Comparison of ENCODE assay signal across 12 cellular contexts in genomic region chr4:151202851-151203455, GRCh38.
DNase-seq lines count a peak whose midpoint lies in the region; ATAC-seq and TF ChIP-seq lines count a peak whose summit lies in the region.
"Had no signal": no experiment of that assay in that cellular context is flagged by ENCODE, and none has a peak within 500 bp of the region (broad histone marks: within the 10 kb centered on the region; RNA-seq: fewer than 3 reads in every experiment).

No MANE protein-coding gene starts in this region.

- H3K9ac ChIP-seq in H9 (ENCODE audit: extremely low read depth, insufficient read length, low read length) (no peak overlapping the region), duodenal mucosa (ENCODE audit: low read depth in 1 of 2, low read length in 2 of 2) (no peak overlapping the region), PC-3 (ENCODE audit: low read length) (no peak overlapping the region)
- H3K9ac ChIP-seq: BLaER1 had no signal

- H3K23ac ChIP-seq in H9 (ENCODE audit: insufficient read length, low read depth, low read length) = no peak overlapping the region

- H3K27me3 ChIP-seq in H9 (ENCODE audit: insufficient read depth, low read length) = no peaks in the 10 kb centered on the region
- no peaks in the 10 kb centered on the region for H3K27me3 ChIP-seq in duodenal mucosa (ENCODE audit: control insufficient read depth in 1 of 2, insufficient read depth in 2 of 2, low read length in 2 of 2)
- H3K27me3 ChIP-seq in gastrocnemius medialis = no peaks in the 10 kb centered on the region
- H3K27me3 ChIP-seq in PC-3 (ENCODE audit: low read length) = no peaks in the 10 kb centered on the region
- H3K27me3 ChIP-seq: BLaER1 had no signal

- intact Hi-C loops in gastrocnemius medialis (cut with DNase I; ENCODE audit: low total_unique reads) = no loop called here
- intact Hi-C loops in PC-3 (cut with micrococcal nuclease) = no loop called here

- in situ Hi-C loops in gastrocnemius medialis (cut with MboI; ENCODE audit: low sequenced_read_pairs in 4 of 4) = no loop called here

- H2BK5ac ChIP-seq in H9 (ENCODE audit: insufficient read length, low read length) = no peak overlapping the region

- H2AFZ ChIP-seq in H9 (ENCODE audit: low read length) (no peak overlapping the region), PC-3 (ENCODE audit: low read length) (no peak overlapping the region)

- H3K27ac Mint-ChIP-seq in H9 = peak overlapping the region in 2 of 3 experiments; percentile 10 to 36; a peak in 2 of 7 replicates
- H3K27ac Mint-ChIP-seq: activated naive CD8-positive, alpha-beta T cell treated with anti-CD3 and anti-CD28 coated beads for 36 hours had no signal

- no peak overlapping the region for H4K5ac ChIP-seq in H9 (ENCODE audit: insufficient read length, low read depth, low read length)

- H3K4me1 Mint-ChIP-seq in H9 = peaks cover 5 to 8% of the 10 kb centered on the region in 2 experiments; a peak in 3 of 4 replicates
- H3K4me1 Mint-ChIP-seq: activated naive CD8-positive, alpha-beta T cell treated with anti-CD3 and anti-CD28 coated beads for 36 hours had no signal

- no TSS peak for BruUV-seq in PC-3 (replicated peaks; lab: Mats Ljungman, UMichigan)

- no peak overlapping the region for H3K4ac ChIP-seq in H9 (ENCODE audit: low read depth, low read length)

- WGBS in H9 (ENCODE audit: extremely low coverage, insufficient read length, low lambda C conversion rate) = no CpG with 5 or more reads among the region's 6 CpGs

- H3F3A ChIP-seq in PC-3 (ENCODE audit: low read length, unreplicated experiment) = no peaks in the 10 kb centered on the region

- no peak overlapping the region for H2BK12ac ChIP-seq in H9 (ENCODE audit: insufficient read length, low read depth, low read length)

- no peak overlapping the region for H2BK120ac ChIP-seq in H9 (ENCODE audit: low read depth, low read length, poor library complexity, severe bottlenecking)

- no peaks in the 10 kb centered on the region for H3K23me2 ChIP-seq in H9 (ENCODE audit: insufficient read length, low read depth, low read length, poor library complexity, severe bottlenecking)

- H2AK5ac ChIP-seq in H9 (ENCODE audit: insufficient read length, low read length) = no peak overlapping the region

- no peaks in the 10 kb centered on the region for H3K9me2 ChIP-seq in PC-3 (replicated peaks; ENCODE audit: low read length)

- no peaks in the 10 kb centered on the region for H3K27me3 Mint-ChIP-seq in H9 (ENCODE audit: low read depth)
- H3K27me3 Mint-ChIP-seq: activated naive CD8-positive, alpha-beta T cell treated with anti-CD3 and anti-CD28 coated beads for 36 hours had no signal

- POLR2A ChIA-PET in PC-3 (lab: Charles Lee; ENCODE audit: unreplicated experiment) = interaction anchor here (0.6 kb wide), 1 partner anchor 122 kb away, joined by 6 read pairs; no protein-coding TSS in a partner anchor

- H3K79me2 ChIP-seq in H9 (ENCODE audit: insufficient read depth, low read length) (0 out of 2 replicates have a peak, but pooled peaks cover 2% of the 10 kb centered on the region), PC-3 (ENCODE audit: low read length) (no peaks in the 10 kb centered on the region)

- no peak for TF ChIP-seq CTCF in H9 (conservative IDR thresholded peaks at IDR 0.05)
- TF ChIP-seq CTCF in gastrocnemius medialis (IDR thresholded peaks at IDR 0.05 in 4 of 5, conservative IDR thresholded peaks at IDR 0.05 in 1 of 5) = no peak
- no peak for TF ChIP-seq CTCF in PC-3 (conservative IDR thresholded peaks at IDR 0.05; ENCODE audit: low read depth, low read length)

- H4K20me1 ChIP-seq in H9 (ENCODE audit: control insufficient read depth, insufficient read depth, insufficient read length) (no peaks in the 10 kb centered on the region), PC-3 (ENCODE audit: low read length) (no peaks in the 10 kb centered on the region)
- H4K20me1 ChIP-seq: BLaER1 had no signal

- no peak overlapping the region for H3K27ac ChIP-seq in H9 (ENCODE audit: insufficient read length, low read depth, low read length)
- peak overlapping the region; percentile 11 for H3K27ac ChIP-seq in duodenal mucosa (ENCODE audit: low read depth, low read length)
- peak overlapping the region; percentile 3 to 51 (median 29) for H3K27ac ChIP-seq in gastrocnemius medialis
- no peak overlapping the region for H3K27ac ChIP-seq in PC-3 (ENCODE audit: low read length)
- H3K27ac ChIP-seq: BLaER1 had no signal

- CTCF ChIA-PET in PC-3 (lab: Charles Lee) = no interaction called here

- no peak overlapping the region for H3T11ph ChIP-seq in H9 (ENCODE audit: low read length)

- H3K14ac ChIP-seq in H9 (ENCODE audit: insufficient read depth, low read length) = no peak overlapping the region; the same call in 1 of the 2 replicates

- H3K4me3 ChIP-seq in duodenal mucosa (ENCODE audit: low read depth in 1 of 2, low read length in 2 of 2) (no peak overlapping the region), gastrocnemius medialis (no peak overlapping the region), PC-3 (ENCODE audit: low read length) (no peak overlapping the region)
- H3K4me3 ChIP-seq: BLaER1 had no signal

- ATAC-seq in gastrocnemius medialis = peak; percentile 18 to 42
- ATAC-seq in GM18505 (IDR thresholded peaks at IDR 0.05; ENCODE audit: unreplicated experiment) = no peak
- ATAC-seq in PC-3 = no peak
- ATAC-seq: Panc1 had no signal

- no peak overlapping the region for H3K4me3 Mint-ChIP-seq in H9
- H3K4me3 Mint-ChIP-seq: activated naive CD8-positive, alpha-beta T cell treated with anti-CD3 and anti-CD28 coated beads for 36 hours had no signal

- H2BK20ac ChIP-seq in H9 (ENCODE audit: low read depth, low read length, poor library complexity, severe bottlenecking) = no peak overlapping the region

- H3K4me2 ChIP-seq in H9 (ENCODE audit: insufficient read depth, insufficient read length, low read length) (no peak overlapping the region), PC-3 (ENCODE audit: low read length) (no peak overlapping the region)
- H3K4me2 ChIP-seq: BLaER1 had no signal

- H4K8ac ChIP-seq in H9 (replicated peaks; ENCODE audit: insufficient read length, low read depth, low read length) = no peak overlapping the region

- no peak overlapping the region for H4K91ac ChIP-seq in H9 (ENCODE audit: insufficient read length, low read depth, low read length)

- no peak overlapping the region for H2BK15ac ChIP-seq in H9 (ENCODE audit: low read depth, low read length)

- no peak overlapping the region for H3K56ac ChIP-seq in H9 (ENCODE audit: insufficient read length, low read depth, low read length)

- DNase-seq in H9 (no peak), kidney glomerular epithelial cell (lab: John Stamatoyannopoulos, UW) (peak; percentile 20), gastrocnemius medialis (no peak), PC-3 (no peak), NCI-H446 treated with DMSO at 0.1 percent for 48 hours (lab: John Stamatoyannopoulos, UW) (no peak), NCI-H1436 (lab: John Stamatoyannopoulos, UW) (no peak)
- DNase-seq: activated naive CD8-positive, alpha-beta T cell treated with anti-CD3 and anti-CD28 coated beads for 36 hours; Kasumi-1 had no signal

- H3K36me3 ChIP-seq in duodenal mucosa (ENCODE audit: control insufficient read depth in 1 of 2, insufficient read depth in 2 of 2, low read length in 2 of 2) (no peaks in the 10 kb centered on the region), gastrocnemius medialis (no peaks in the 10 kb centered on the region), PC-3 (ENCODE audit: low read depth, low read length) (no peaks in the 10 kb centered on the region)
- H3K36me3 ChIP-seq: BLaER1 had no signal

- no peaks in the 10 kb centered on the region for H3K36me3 Mint-ChIP-seq in H9 (ENCODE audit: insufficient read depth in 1 of 3, low read depth in 3 of 3)
- H3K36me3 Mint-ChIP-seq: activated naive CD8-positive, alpha-beta T cell treated with anti-CD3 and anti-CD28 coated beads for 36 hours had no signal

- H3K79me1 ChIP-seq in H9 (ENCODE audit: insufficient read depth, low read depth, low read length, poor library complexity, severe bottlenecking) = no peaks in the 10 kb centered on the region

- no peaks in the 10 kb centered on the region for H3K9me3 ChIP-seq in H9 (ENCODE audit: control insufficient read depth, low read depth, low read length)
- no peaks in the 10 kb centered on the region for H3K9me3 ChIP-seq in duodenal mucosa (ENCODE audit: control insufficient read depth in 1 of 2, low read length in 2 of 2)
- no peaks in the 10 kb centered on the region for H3K9me3 ChIP-seq in gastrocnemius medialis
- H3K9me3 ChIP-seq in PC-3 (ENCODE audit: low read length) = no peaks in the 10 kb centered on the region
- H3K9me3 ChIP-seq: BLaER1 had no signal

- no peaks in the 10 kb centered on the region for H3K9me3 Mint-ChIP-seq in H9
- H3K9me3 Mint-ChIP-seq: activated naive CD8-positive, alpha-beta T cell treated with anti-CD3 and anti-CD28 coated beads for 36 hours had no signal

- no peak overlapping the region for H3K18ac ChIP-seq in H9 (ENCODE audit: insufficient read length, low read depth, low read length)

- TF ChIP-seq POLR2A in gastrocnemius medialis (IDR thresholded peaks at IDR 0.05) (no peak), GM18505 (IDR thresholded peaks at IDR 0.05; ENCODE audit: borderline replicate concordance, extremely low read depth, insufficient read depth, insufficient read length) (no peak)

- H3K4me1 ChIP-seq in H9 (ENCODE audit: insufficient read depth, low read length) (peaks cover 2% of the 10 kb centered on the region), duodenal mucosa (ENCODE audit: control insufficient read depth in 1 of 2, insufficient read depth in 2 of 2, low read length in 2 of 2) (peaks cover 26 to 37% of the 10 kb centered on the region in 2 donors), gastrocnemius medialis (peaks cover 17 to 33% of the 10 kb centered on the region in 2 donors), PC-3 (ENCODE audit: insufficient read depth, low read length) (peaks cover 10% of the 10 kb centered on the region; the same call in 1 of the 2 replicates)
- H3K4me1 ChIP-seq: BLaER1 had no signal

Comparison
In these comparisons a context has a peak if more than half of its experiments do, and no peak if none do; other contexts are left out.
1. H3K27ac ChIP-seq: peak in duodenal mucosa (single experiment) and gastrocnemius medialis (4 of 4); none in H9 (single experiment) and PC-3 (single experiment).
2. ATAC-seq: peak in gastrocnemius medialis (2 of 2); none in GM18505 (single experiment) and PC-3 (single experiment).